In the genomic region with DNA sequence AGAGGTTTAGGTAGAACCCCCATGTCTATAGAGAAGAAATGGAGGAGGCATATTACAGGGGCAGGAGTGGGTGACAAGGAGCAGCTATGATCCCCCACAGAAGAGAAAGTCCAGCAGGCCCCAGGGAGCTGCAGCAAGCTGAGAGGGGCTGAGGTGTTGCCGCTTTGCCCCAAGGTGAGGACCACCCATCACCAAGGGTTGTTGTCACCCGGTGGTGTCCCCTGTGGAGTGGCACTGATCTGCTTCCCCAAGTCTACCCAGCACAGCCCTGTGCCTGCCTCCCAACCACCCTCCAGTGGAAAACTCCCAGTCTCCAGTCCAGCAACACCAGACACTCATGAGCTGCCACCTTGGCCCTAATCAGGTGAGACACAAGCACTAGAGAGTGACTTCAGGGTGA, we compare ENCODE assay signal across 20 cellular contexts.
A peak's percentile ranks its signal among the peaks of the same experiment; 100 is the strongest.
DNase-seq lines count a peak whose midpoint lies in the region; ATAC-seq and TF ChIP-seq lines count a peak whose summit lies in the region.
"Had no signal": no experiment of that assay in that cellular context is flagged by ENCODE, and none has a peak within 500 bp of the region (broad histone marks: within the 10 kb centered on the region; RNA-seq: fewer than 3 reads in every experiment).

No MANE protein-coding gene starts in this region.

- H4K91ac ChIP-seq in IMR-90 (ENCODE audit: insufficient read depth, low read depth, low read length): no peak overlapping the region

- TF ChIP-seq POLR2A in IMR-90 (IDR thresholded peaks at IDR 0.05; ENCODE audit: low read depth, low read length): no peak

- no peak overlapping the region for H2BK20ac ChIP-seq in IMR-90 (ENCODE audit: low read depth, low read length)

- H3K9me3 ChIP-seq in IMR-90 (ENCODE audit: control insufficient read depth, insufficient read depth, low read length) (no peaks in the 10 kb centered on the region), SK-N-MC (ENCODE audit: low read depth, low read length) (no peaks in the 10 kb centered on the region)
- H3K9me3 ChIP-seq: HAP-1, Peyer's patch, SJCRH30 had no signal

- no peak overlapping the region for H4K8ac ChIP-seq in IMR-90 (ENCODE audit: low read depth in 2 of 2, low read length in 2 of 2)

- ATAC-seq in IMR-90 (ENCODE audit: low read depth): no peak
- ATAC-seq in activated CD4-positive, CD25-positive, alpha-beta regulatory T cell treated with anti-CD3 and anti-CD28 coated beads, Interleukin-2, amount 50 U/mL, for 24 hours: no peak
- ATAC-seq: T-cell had no signal

- no peak for TF ChIP-seq RAD21 in IMR-90 (IDR thresholded peaks at IDR 0.05; ENCODE audit: low read length)

- peaks cover 10% of the 10 kb centered on the region for H3K4me1 ChIP-seq in IMR-90 (ENCODE audit: control insufficient read depth, insufficient read depth, low read length)
- H3K4me1 ChIP-seq: HAP-1, Peyer's patch had no signal

- H3K27ac ChIP-seq in IMR-90 (ENCODE audit: insufficient read depth, low read length): no peak overlapping the region
- H3K27ac ChIP-seq in SK-N-MC: peak overlapping the region; percentile 98
- H3K27ac ChIP-seq: 22Rv1, Peyer's patch, SJCRH30 had no signal

- no peak overlapping the region for H3K14ac ChIP-seq in IMR-90 (replicated peaks; ENCODE audit: low read depth, low read length)

- DNase-seq in DMS 273 (lab: John Stamatoyannopoulos, UW; ENCODE audit: unreplicated experiment) (peak; percentile 2), DMS 273 treated with DMSO at 0.1 percent for 48 hours (lab: John Stamatoyannopoulos, UW) (no peak), IMR-90 (no peak), SK-N-MC (ENCODE audit: low read depth, low spot score) (no peak), HK-2 (ENCODE audit: unreplicated experiment) (no peak), GM20000 (ENCODE audit: low spot score) (no peak)
- DNase-seq: DMS53, GOT3, KG1, MM.1S, NCI-H1694, NCI-H2029 treated with DMSO at 0.1 percent for 48 hours, NCI-H446 treated with DMSO at 0.1 percent for 48 hours, NCI-H526 treated with DMSO at 0.1 percent for 48 hours, Peyer's patch, SJCRH30, T-cell had no signal

- no peaks in the 10 kb centered on the region for H3K79me1 ChIP-seq in IMR-90 (ENCODE audit: low read depth in 1 of 2, low read length in 2 of 2)

- H3K36me3 ChIP-seq in IMR-90 (ENCODE audit: control insufficient read depth, insufficient read depth, low read length) (no peaks in the 10 kb centered on the region), SK-N-MC (ENCODE audit: insufficient read depth, low read length) (no peaks in the 10 kb centered on the region)
- H3K36me3 ChIP-seq: HAP-1, Peyer's patch, SJCRH30 had no signal

- POLR2A ChIA-PET in IMR-90 (lab: Charles Lee; ENCODE audit: unreplicated experiment): no interaction called here

- peak overlapping the region; percentile 17; the same call in 1 of the 2 replicates for H2AK5ac ChIP-seq in IMR-90 (ENCODE audit: low read depth, low read length)

- H3K4me2 ChIP-seq in IMR-90 (ENCODE audit: low read depth, low read length): no peak overlapping the region

- CTCF ChIA-PET in IMR-90 (lab: Yijun Ruan, JAX): no interaction called here

- BruUV-seq in IMR-90 (replicated peaks; lab: Mats Ljungman, UMichigan): no TSS peak

- no peaks in the 10 kb centered on the region for H4K20me1 ChIP-seq in IMR-90 (ENCODE audit: insufficient read depth, low read length)

- no peak overlapping the region for H3K23ac ChIP-seq in IMR-90 (ENCODE audit: low read depth, low read length)

- intact Hi-C loops in IMR-90 (cut with micrococcal nuclease): no loop called here

- H3K4me3 ChIP-seq in IMR-90 (ENCODE audit: insufficient read depth, low read depth, low read length) (no peak overlapping the region), SK-N-MC (peak overlapping the region; percentile 75; the same call in 1 of the 2 replicates)
- H3K4me3 ChIP-seq: HAP-1, Peyer's patch, SJCRH30 had no signal

- TF ChIP-seq CTCF in IMR-90 (conservative IDR thresholded peaks at IDR 0.05; ENCODE audit: low read depth, low read length) (no peak), GM20000 (IDR thresholded peaks at IDR 0.05; ENCODE audit: extremely low read depth, missing control alignments) (no peak)

- dilution Hi-C loops in IMR-90 (cut with HindIII; ENCODE audit: low sequenced_read_pairs, unreplicated experiment): no loop called here

- peaks cover 11% of the 10 kb centered on the region for H3K9me1 ChIP-seq in IMR-90 (ENCODE audit: insufficient read depth, low read length)

- in situ Hi-C loops in IMR-90 (cut with MboI; ENCODE audit: low sequenced_read_pairs): loop anchor here (25.0 kb wide), 1 partner anchor 654 kb away; no protein-coding TSS in a partner anchor

- no peak overlapping the region for H2BK5ac ChIP-seq in IMR-90 (ENCODE audit: low read depth, low read length, poor library complexity, severe bottlenecking)

- H3K27me3 ChIP-seq in IMR-90 (ENCODE audit: control insufficient read depth, insufficient read depth, low read length): peaks cover 1% of the 10 kb centered on the region; the same call in 1 of the 2 replicates
- H3K27me3 ChIP-seq: Peyer's patch, SJCRH30 had no signal

- H2BK15ac ChIP-seq in IMR-90 (ENCODE audit: low read depth, low read length): peak overlapping the region; percentile 12; the same call in 1 of the 3 replicates

- H3K9ac ChIP-seq in IMR-90 (ENCODE audit: low read depth, low read length): no peak overlapping the region
- H3K9ac ChIP-seq in SK-N-MC (ENCODE audit: insufficient read length): peak overlapping the region; percentile 76

- H2AFZ ChIP-seq in IMR-90 (replicated peaks; ENCODE audit: low read length, poor library complexity): peak overlapping the region; percentile 8

- WGBS in IMR-90 (ENCODE audit: extremely low coverage in 2 of 2, insufficient read length in 1 of 2), 2 experiments: no CpG with 5 or more reads among the region's 2 CpGs

- H3K18ac ChIP-seq in IMR-90 (ENCODE audit: low read depth, low read length): no peak overlapping the region

- H2AK9ac ChIP-seq in IMR-90 (replicated peaks; ENCODE audit: low read depth, low read length, poor library complexity): peak overlapping the region; percentile 10

- H3K56ac ChIP-seq in IMR-90 (ENCODE audit: extremely low read depth, insufficient read depth, low read length): no peak overlapping the region

- peak overlapping the region; percentile 22; the same call in 1 of the 2 replicates for H2BK120ac ChIP-seq in IMR-90 (ENCODE audit: low read depth, low read length)

- H3K4ac ChIP-seq in IMR-90 (ENCODE audit: low read depth, low read length): peak overlapping the region; percentile 51; the same call in 1 of the 2 replicates

- no peak overlapping the region for H4K5ac ChIP-seq in IMR-90 (ENCODE audit: low read depth, low read length)

TF ChIP-seq in IMR-90, 13 proteins besides CTCF, POLR2A, EP300 and RAD21:
- TF ChIP-seq FOS (IDR thresholded peaks at IDR 0.05; ENCODE audit: low read depth, low read length) (no peak), MAZ (IDR thresholded peaks at IDR 0.05; ENCODE audit: borderline replicate concordance, low read depth, low read length) (no peak), NFE2L2 (IDR thresholded peaks at IDR 0.05; ENCODE audit: low read depth, low read length) (no peak), CHD1 (IDR thresholded peaks at IDR 0.05; ENCODE audit: low read depth, low read length) (no peak), MAFK (IDR thresholded peaks at IDR 0.05; ENCODE audit: low read depth, low read length) (no peak), BHLHE40 (IDR thresholded peaks at IDR 0.05; ENCODE audit: low read depth, low read length) (no peak)
- TF ChIP-seq, protein P1, sequence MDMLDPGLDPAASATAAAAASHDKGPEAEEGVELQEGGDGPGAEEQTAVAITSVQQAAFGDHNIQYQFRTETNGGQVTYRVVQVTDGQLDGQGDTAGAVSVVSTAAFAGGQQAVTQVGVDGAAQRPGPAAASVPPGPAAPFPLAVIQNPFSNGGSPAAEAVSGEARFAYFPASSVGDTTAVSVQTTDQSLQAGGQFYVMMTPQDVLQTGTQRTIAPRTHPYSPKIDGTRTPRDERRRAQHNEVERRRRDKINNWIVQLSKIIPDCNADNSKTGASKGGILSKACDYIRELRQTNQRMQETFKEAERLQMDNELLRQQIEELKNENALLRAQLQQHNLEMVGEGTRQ (IDR thresholded peaks at IDR 0.05; ENCODE audit: low read depth, low read length): no peak
